Comparison of ENCODE assay signal across 27 cellular contexts in genomic region chr2:230153390-230153976, GRCh38.
DNase-seq lines count a peak whose midpoint lies in the region; TF ChIP-seq lines count a peak whose summit lies in the region.
"Had no signal": no experiment of that assay in that cellular context is flagged by ENCODE, and none has a peak within 500 bp of the region (broad histone marks: within the 10 kb centered on the region; RNA-seq: fewer than 3 reads in every experiment).

No MANE protein-coding gene starts in this region.

- no peak overlapping the region for H3K4me3 Mint-ChIP-seq in osteocyte (ENCODE audit: unreplicated experiment)
- no peak overlapping the region for H3K4me3 Mint-ChIP-seq in glutamatergic neuron (ENCODE audit: unreplicated experiment)
- H3K4me3 Mint-ChIP-seq: activated CD4-positive, alpha-beta T cell treated with anti-CD3 and anti-CD28 coated beads, Interleukin-2, amount 10 ng/mL, durations not matched to agents 7 days and 5 days; activated CD8-positive, alpha-beta memory T cell treated with anti-CD3 and anti-CD28 coated beads, Interleukin-2, amount 10 ng/mL, durations not matched to agents 7 days and 5 days; activated naive CD8-positive, alpha-beta T cell; mesothelial cell of epicardium; natural killer cell treated with Interleukin-12 subunit alpha and Interleukin-12 subunit beta and Interleukin-15 and Interleukin-18, amount 100 ng/mL, for 72 hours; stimulated activated naive CD8-positive, alpha-beta T cell treated with anti-CD3 and anti-CD28 coated beads, Interleukin-15, Interleukin-2, amounts not matched to agents 100 ng/mL and 50 ng/mL, for 24 hours had no signal

- H3K36me3 ChIP-seq in SK-N-MC (ENCODE audit: insufficient read depth, low read length): no peaks in the 10 kb centered on the region
- no peaks in the 10 kb centered on the region for H3K36me3 ChIP-seq in BE2C
- H3K36me3 ChIP-seq: BLaER1 treated with 17β-estradiol and CSF1 and Interleukin-3, amounts not matched to agents 10 nM and 100 nM; spleen; tibial nerve; WERI-Rb-1 had no signal

- H3K4me1 ChIP-seq in BE2C: no peaks in the 10 kb centered on the region
- H3K4me1 ChIP-seq: body of pancreas, tibial nerve had no signal

- H3K4me3 ChIP-seq in SK-N-MC: no peak overlapping the region
- H3K4me3 ChIP-seq in fibroblast of villous mesenchyme (ENCODE audit: low read depth, low read length): no peak overlapping the region
- no peak overlapping the region for H3K4me3 ChIP-seq in BE2C (ENCODE audit: low read depth, low read length)
- H3K4me3 ChIP-seq: BLaER1 treated with 17β-estradiol and CSF1 and Interleukin-3, amounts not matched to agents 10 nM and 100 nM; body of pancreas; spleen; tibial nerve had no signal

- H3K27me3 ChIP-seq in BE2C: no peaks in the 10 kb centered on the region
- H3K27me3 ChIP-seq: BLaER1 treated with 17β-estradiol and CSF1 and Interleukin-3, amounts not matched to agents 10 nM and 100 nM; body of pancreas; spleen; tibial nerve had no signal

- TF ChIP-seq CTCF in fibroblast of villous mesenchyme (IDR thresholded peaks at IDR 0.05; ENCODE audit: insufficient read depth, low read depth, low read length) (no peak), osteocyte (IDR thresholded peaks at IDR 0.05) (no peak), glutamatergic neuron (IDR thresholded peaks at IDR 0.05; ENCODE audit: partially characterized antibody, unreplicated experiment) (no peak), BE2C (IDR thresholded peaks at IDR 0.05; ENCODE audit: low read depth, low read length) (no peak)

- no peaks in the 10 kb centered on the region for H3K9me3 ChIP-seq in SK-N-MC (ENCODE audit: low read depth, low read length)
- H3K9me3 ChIP-seq in BE2C: no peaks in the 10 kb centered on the region
- H3K9me3 ChIP-seq: body of pancreas had no signal

- H3K9ac ChIP-seq in SK-N-MC (ENCODE audit: insufficient read length): peak overlapping the region; percentile 9
- H3K9ac ChIP-seq: BLaER1 treated with 17β-estradiol and CSF1 and Interleukin-3, amounts not matched to agents 10 nM and 100 nM had no signal

- no peaks in the 10 kb centered on the region for H3K27me3 Mint-ChIP-seq in osteocyte (ENCODE audit: unreplicated experiment)
- peaks cover 3% of the 10 kb centered on the region for H3K27me3 Mint-ChIP-seq in glutamatergic neuron (ENCODE audit: unreplicated experiment)
- H3K27me3 Mint-ChIP-seq: activated CD4-positive, alpha-beta T cell treated with anti-CD3 and anti-CD28 coated beads, Interleukin-2, amount 10 ng/mL, durations not matched to agents 7 days and 5 days; activated CD8-positive, alpha-beta memory T cell treated with anti-CD3 and anti-CD28 coated beads, Interleukin-2, amount 10 ng/mL, durations not matched to agents 7 days and 5 days; natural killer cell treated with Interleukin-12 subunit alpha and Interleukin-12 subunit beta and Interleukin-15 and Interleukin-18, amount 100 ng/mL, for 72 hours; stimulated activated naive CD8-positive, alpha-beta T cell treated with anti-CD3 and anti-CD28 coated beads, Interleukin-15, Interleukin-2, amounts not matched to agents 100 ng/mL and 50 ng/mL, for 24 hours had no signal

- DNase-seq in EL (peak; percentile 42), SK-N-MC (ENCODE audit: low read depth, low spot score) (no peak), fibroblast of villous mesenchyme (ENCODE audit: low read depth) (peak; percentile 37), osteocyte (ENCODE audit: extremely low spot score, unreplicated experiment) (peak; percentile 44), glutamatergic neuron (no peak), BE2C (no peak)
- no peak for DNase-seq in stimulated activated CD4-positive, alpha-beta T cell treated with anti-CD3 and anti-CD28 coated beads, Interleukin-4, amount 100 ng/mL, for 24 hours
- DNase-seq in NK-92 treated with Interleukin-12 subunit alpha and Interleukin-12 subunit beta, amount 100 ng/mL, for 24 hours (lab: John Stamatoyannopoulos, UW): no peak
- DNase-seq: activated CD4-positive, alpha-beta T cell treated with anti-CD3 and anti-CD28 coated beads, Interleukin-2, amount 10 ng/mL, durations not matched to agents 7 days and 5 days; activated CD8-positive, alpha-beta memory T cell treated with anti-CD3 and anti-CD28 coated beads, Interleukin-2, amount 10 ng/mL, durations not matched to agents 7 days and 5 days; body of pancreas; Calu3; GOT3; MM.1S; NCI-H1417 treated with DMSO at 0.1 percent for 48 hours; NCI-H2107; NCI-H510A treated with DMSO at 0.1 percent for 48 hours; RPMI8226; spleen; stimulated activated CD4-positive, alpha-beta T cell treated with anti-CD3 and anti-CD28 coated beads, Interleukin-4, amount 100 ng/mL, for 4 hours; WERI-Rb-1 had no signal

- H3K9me3 Mint-ChIP-seq in osteocyte (ENCODE audit: unreplicated experiment) (peaks cover 11% of the 10 kb centered on the region), glutamatergic neuron (ENCODE audit: unreplicated experiment) (peaks cover 2% of the 10 kb centered on the region)
- H3K9me3 Mint-ChIP-seq: natural killer cell treated with Interleukin-12 subunit alpha and Interleukin-12 subunit beta and Interleukin-15 and Interleukin-18, amount 100 ng/mL, for 72 hours had no signal

- H3K27ac ChIP-seq in SK-N-MC: peak overlapping the region; percentile 5; the same call in 1 of the 2 replicates
- H3K27ac ChIP-seq: BLaER1 treated with 17β-estradiol and CSF1 and Interleukin-3, amounts not matched to agents 10 nM and 100 nM; body of pancreas; spleen; WERI-Rb-1 had no signal

- H3K36me3 Mint-ChIP-seq in osteocyte (ENCODE audit: unreplicated experiment): no peaks in the 10 kb centered on the region
- H3K36me3 Mint-ChIP-seq in glutamatergic neuron (ENCODE audit: unreplicated experiment): peaks cover 7% of the 10 kb centered on the region
- H3K36me3 Mint-ChIP-seq: activated CD8-positive, alpha-beta memory T cell treated with anti-CD3 and anti-CD28 coated beads, Interleukin-2, amount 10 ng/mL, durations not matched to agents 7 days and 5 days; activated naive CD8-positive, alpha-beta T cell; mesothelial cell of epicardium; natural killer cell treated with Interleukin-12 subunit alpha and Interleukin-12 subunit beta and Interleukin-15 and Interleukin-18, amount 100 ng/mL, for 72 hours had no signal

- H3K27ac Mint-ChIP-seq in osteocyte (ENCODE audit: unreplicated experiment): no peak overlapping the region
- H3K27ac Mint-ChIP-seq in glutamatergic neuron (ENCODE audit: unreplicated experiment): no peak overlapping the region
- H3K27ac Mint-ChIP-seq: activated CD4-positive, alpha-beta T cell treated with anti-CD3 and anti-CD28 coated beads, Interleukin-2, amount 10 ng/mL, durations not matched to agents 7 days and 5 days; activated CD8-positive, alpha-beta memory T cell treated with anti-CD3 and anti-CD28 coated beads, Interleukin-2, amount 10 ng/mL, durations not matched to agents 7 days and 5 days; activated naive CD8-positive, alpha-beta T cell; mesothelial cell of epicardium; natural killer cell treated with Interleukin-12 subunit alpha and Interleukin-12 subunit beta and Interleukin-15 and Interleukin-18, amount 100 ng/mL, for 72 hours; stimulated activated naive CD8-positive, alpha-beta T cell treated with anti-CD3 and anti-CD28 coated beads, Interleukin-15, Interleukin-2, amounts not matched to agents 100 ng/mL and 50 ng/mL, for 24 hours had no signal

- H3K4me1 Mint-ChIP-seq in osteocyte (ENCODE audit: unreplicated experiment): peaks cover 3% of the 10 kb centered on the region
- H3K4me1 Mint-ChIP-seq in glutamatergic neuron (ENCODE audit: low read depth, unreplicated experiment): no peaks in the 10 kb centered on the region

Comparison
In these comparisons a context has a peak if more than half of its experiments do, and no peak if none do; other contexts are left out.
1. DNase-seq: peak in EL (single experiment), fibroblast of villous mesenchyme (single experiment) and osteocyte (single experiment); none in SK-N-MC (single experiment), glutamatergic neuron (single experiment), BE2C (single experiment), stimulated activated CD4-positive, alpha-beta T cell treated with anti-CD3 and anti-CD28 coated beads, Interleukin-4, amount 100 ng/mL, for 24 hours (single experiment) and NK-92 treated with Interleukin-12 subunit alpha and Interleukin-12 subunit beta, amount 100 ng/mL, for 24 hours (single experiment).